8 cellular contexts compared by ENCODE assay signal in genomic region chr6:139370707-139371345, GRCh38. TPM values are rescaled to one million over a fixed set of nuclear protein-coding genes. Genes with fewer than 3 reads are reported as not detected.
DNase-seq lines count a peak whose midpoint lies in the region; ATAC-seq, FAIRE-seq and TF ChIP-seq lines count a peak whose summit lies in the region.

No MANE protein-coding gene starts in this region.

- H3K4me1 ChIP-seq in CD4-positive, alpha-beta memory T cell (ENCODE audit: insufficient read depth, low read length), result peaks cover 41% of the 10 kb centered on the region
- H3K4me1 ChIP-seq in NT2/D1 (ENCODE audit: insufficient read depth, insufficient read length) (no peaks in the 10 kb centered on the region), endothelial cell of umbilical vein (ENCODE audit: control insufficient read depth, extremely low read depth, insufficient read depth, low read length) (peaks cover 43% of the 10 kb centered on the region), ovary (ENCODE audit: insufficient read depth) (peaks cover 4% of the 10 kb centered on the region)

- no peaks in the 10 kb centered on the region for H3K27me3 Mint-ChIP-seq in CD4-positive, alpha-beta memory T cell

- no peak for ATAC-seq in HG02840 (IDR thresholded peaks at IDR 0.05; ENCODE audit: low FRiP score, unreplicated experiment)

- no TSS peak for BruUV-seq in endothelial cell of umbilical vein (replicated peaks; lab: Mats Ljungman, UMichigan)

- no peaks in the 10 kb centered on the region for H3K9me3 ChIP-seq in CD4-positive, alpha-beta memory T cell (ENCODE audit: control insufficient read depth in 1 of 2, low read length in 2 of 2)
- H3K9me3 ChIP-seq in NT2/D1 (ENCODE audit: insufficient read depth, low read length) (no peaks in the 10 kb centered on the region), endothelial cell of umbilical vein (replicated peaks; ENCODE audit: control insufficient read depth, insufficient read depth, low read length) (no peaks in the 10 kb centered on the region), ovary (peaks cover 0 to 5% of the 10 kb centered on the region in 2 donors)

- H3K9me1 ChIP-seq in endothelial cell of umbilical vein (replicated peaks; ENCODE audit: control insufficient read depth, extremely low read depth, insufficient read depth, low read length), result no peaks in the 10 kb centered on the region

- peaks cover 31 to 71% (median 37%) of the 10 kb centered on the region in 4 donors for H3K4me1 Mint-ChIP-seq in CD4-positive, alpha-beta memory T cell

- no peaks in the 10 kb centered on the region for H3K27me3 ChIP-seq in CD4-positive, alpha-beta memory T cell (ENCODE audit: insufficient read depth, low read length)
- H3K27me3 ChIP-seq in NT2/D1 (ENCODE audit: insufficient read depth, insufficient read length), result no peaks in the 10 kb centered on the region
- no peaks in the 10 kb centered on the region for H3K27me3 ChIP-seq in endothelial cell of umbilical vein (ENCODE audit: control insufficient read depth in 2 of 2, insufficient read depth in 2 of 2, low read length in 2 of 2)
- H3K27me3 ChIP-seq in ovary, result no peaks in the 10 kb centered on the region

- DNase-seq in CD4-positive, alpha-beta memory T cell, result no peak
- DNase-seq in NT2/D1 (ENCODE audit: low read depth, low spot score), result no peak
- no peak for DNase-seq in endothelial cell of umbilical vein (ENCODE audit: low read depth, low spot score)
- DNase-seq in ovary, result no peak
- DNase-seq in NCI-H1417 treated with DMSO at 0.1 percent for 48 hours (lab: John Stamatoyannopoulos, UW), result no peak
- no peak for DNase-seq in germinal center (ENCODE audit: low spot score)
- DNase-seq in NCI-H345 treated with DMSO at 0.1 percent for 48 hours (lab: John Stamatoyannopoulos, UW; ENCODE audit: unreplicated experiment), result no peak

- FAIRE-seq in endothelial cell of umbilical vein (lab: Jason Lieb, UNC), result no peak

- H4K20me1 ChIP-seq in endothelial cell of umbilical vein (replicated peaks; ENCODE audit: control insufficient read depth, extremely low read depth, insufficient read depth, low read length), result no peaks in the 10 kb centered on the region

- no peak for TF ChIP-seq EP300 in ovary (IDR thresholded peaks at IDR 0.05)

- H2AFZ ChIP-seq in endothelial cell of umbilical vein (ENCODE audit: low read depth, low read length), result no peak overlapping the region

- intact Hi-C loops in CD4-positive, alpha-beta memory T cell (cut with micrococcal nuclease), result loop anchor here (10.0 kb wide), 2 partner anchors 394 to 734 kb away; no protein-coding TSS in a partner anchor
- intact Hi-C loops in endothelial cell of umbilical vein (cut with micrococcal nuclease) (loop anchor here (1.0 to 10.0 kb wide), 7 partner anchors 556 to 1954 kb away; no protein-coding TSS in a partner anchor), ovary (cut with DNase I) (loop anchor here (5.0 to 10.0 kb wide), 13 partner anchors 74 to 1094 kb away; no protein-coding TSS in a partner anchor)

- peak overlapping the region; percentile 64 to 100 (median 96) for H3K4me3 Mint-ChIP-seq in CD4-positive, alpha-beta memory T cell

- dilution Hi-C loops in endothelial cell of umbilical vein (cut with MboI; ENCODE audit: extremely low pct_ligation_motif_present, low sequenced_read_pairs), result no loop called here

- POLR2A ChIA-PET in CD4-positive, alpha-beta memory T cell (lab: Charles Lee; ENCODE audit: partially characterized antibody), result interaction anchor here (0.6 to 6.3 kb wide), 13 partner anchors 79 to 673 kb away, joined by 3 to 153 read pairs (median 9); partner anchors contain the start of gene TXLNB
- POLR2A ChIA-PET in endothelial cell of umbilical vein (lab: Charles Lee), result interaction anchor here (0.7 to 2.1 kb wide), 4 partner anchors 217 to 393 kb away, joined by 3 to 13 read pairs (median 4); no protein-coding TSS in a partner anchor

- TF ChIP-seq POLR2A in endothelial cell of umbilical vein (IDR thresholded peaks at IDR 0.05; ENCODE audit: low read depth, low read length), result no peak
- TF ChIP-seq POLR2A in ovary (IDR thresholded peaks at IDR 0.05), result no peak

- peak overlapping the region; percentile 40 for H3K27ac ChIP-seq in CD4-positive, alpha-beta memory T cell (ENCODE audit: low read depth, low read length)
- H3K27ac ChIP-seq in endothelial cell of umbilical vein (ENCODE audit: insufficient read depth, low read depth, low read length), result peak overlapping the region; percentile 6
- H3K27ac ChIP-seq in ovary, result peak overlapping the region in 1 of 2 donors; percentile 95

- H3K4me2 ChIP-seq in endothelial cell of umbilical vein (ENCODE audit: insufficient read depth, low read length), result peak overlapping the region; percentile 92

- H3K9me3 Mint-ChIP-seq in CD4-positive, alpha-beta memory T cell, result peaks cover 0 to 9% (median 0%) of the 10 kb centered on the region in 8 donors

- peak overlapping the region; percentile 84 to 99 (median 88) for H3K27ac Mint-ChIP-seq in CD4-positive, alpha-beta memory T cell

- H3K9ac ChIP-seq in NT2/D1 (ENCODE audit: insufficient read length, low read depth) (peak overlapping the region; percentile 56), endothelial cell of umbilical vein (replicated peaks; ENCODE audit: extremely low read depth, insufficient read depth, low read length) (peak overlapping the region; percentile 95)

- CTCF ChIA-PET in CD4-positive, alpha-beta memory T cell (lab: Charles Lee; ENCODE audit: partially characterized antibody), result interaction anchor here (0.8 to 3.7 kb wide), 18 partner anchors 10 to 555 kb away, joined by 3 to 33 read pairs (median 7); partner anchors contain the start of gene TXLNB
- CTCF ChIA-PET in endothelial cell of umbilical vein (lab: Charles Lee), result interaction anchor here (1.3 to 2.4 kb wide), 8 partner anchors 152 to 1155 kb away, joined by 3 to 26 read pairs (median 8); no protein-coding TSS in a partner anchor

- H3K36me3 ChIP-seq in CD4-positive, alpha-beta memory T cell (ENCODE audit: insufficient read depth, low read length), result no peaks in the 10 kb centered on the region
- H3K36me3 ChIP-seq in NT2/D1 (ENCODE audit: insufficient read depth, insufficient read length, low read length) (peaks cover 25% of the 10 kb centered on the region), endothelial cell of umbilical vein (ENCODE audit: control insufficient read depth in 2 of 2, extremely low read depth in 1 of 2, insufficient read depth in 2 of 2, low read length in 2 of 2) (no peaks in the 10 kb centered on the region), ovary (no peaks in the 10 kb centered on the region)

- H3K4me3 ChIP-seq in CD4-positive, alpha-beta memory T cell (ENCODE audit: low read length in 2 of 2), result no peak overlapping the region
- H3K4me3 ChIP-seq in NT2/D1 (ENCODE audit: insufficient read length, low read depth) (peak overlapping the region; percentile 94), endothelial cell of umbilical vein (replicated peaks in 1 of 3; ENCODE audit: insufficient read depth in 1 of 3, low read depth in 1 of 3, low read length in 3 of 3) (peak overlapping the region in 1 of 3 experiments; percentile 97), ovary (peak overlapping the region; percentile 96)

- peaks cover 32 to 39% of the 10 kb centered on the region in 2 donors for H3K36me3 Mint-ChIP-seq in CD4-positive, alpha-beta memory T cell

- 44 to 51% (median 47%) methylated on average over 3 of the region's 3 CpGs for WGBS in ovary, 3 donors

- TF ChIP-seq CTCF in endothelial cell of umbilical vein (IDR thresholded peaks at IDR 0.05; ENCODE audit: extremely low read depth in 1 of 2, insufficient read depth in 1 of 2, low read depth in 1 of 2, low read length in 2 of 2) (no peak), ovary (IDR thresholded peaks at IDR 0.05) (no peak)

- peaks cover 33% of the 10 kb centered on the region for H3K79me2 ChIP-seq in endothelial cell of umbilical vein (ENCODE audit: control insufficient read depth, insufficient read depth, low read length)

TF ChIP-seq in endothelial cell of umbilical vein, 7 proteins besides CTCF, POLR2A, EP300 and RAD21:
- TF ChIP-seq EZH2 (IDR thresholded peaks at IDR 0.05; ENCODE audit: borderline replicate concordance, low read depth, low read length, severe bottlenecking), result no peak
- no peak for TF ChIP-seq JUN (IDR thresholded peaks at IDR 0.05; ENCODE audit: borderline replicate concordance, insufficient read depth, insufficient read length, low read depth)
- TF ChIP-seq MAX (IDR thresholded peaks at IDR 0.05; ENCODE audit: insufficient read depth, insufficient read length), result no peak
- no peak for TF ChIP-seq GATA2 (IDR thresholded peaks at IDR 0.05; ENCODE audit: insufficient read depth, insufficient read length, low read depth, low read length)
- no peak for TF ChIP-seq MYC (IDR thresholded peaks at IDR 0.05; ENCODE audit: low read depth, low read length)
- no peak for TF ChIP-seq POLR2AphosphoS5 (IDR thresholded peaks at IDR 0.05; ENCODE audit: insufficient read depth, low read depth, low read length)
- no peak for TF ChIP-seq FOS (IDR thresholded peaks at IDR 0.05; ENCODE audit: borderline replicate concordance, insufficient read depth, low read length)
TF ChIP-seq in endothelial cell of umbilical vein: peak in this region for 0.

RNA-seq across cellular contexts. Expression of gene CITED2, which starts 3.6 kb away (rescaled TPM):
- total RNA-seq in CD4-positive, alpha-beta memory T cell, result 100 to 1,000 TPM; 114 to 118 TPM
- polyA plus RNA-seq in CD4-positive, alpha-beta memory T cell, result 10 to 100 TPM; 37.1 to 50.8 TPM
- 81.1 and 82.3 TPM in 2 replicates for total RNA-seq in endothelial cell of umbilical vein
- polyA plus RNA-seq in endothelial cell of umbilical vein, result 85.7 and 155 TPM in 2 replicates
- polyA plus RNA-seq in endothelial cell of umbilical vein (2011; cell fraction: cytosol; rRNA removed), result 43.6 and 59.9 TPM in 2 replicates
- polyA plus RNA-seq in endothelial cell of umbilical vein (2011; cell fraction: nucleus; rRNA removed), result 49.1 and 61.5 TPM in 2 replicates
- polyA plus RNA-seq in endothelial cell of umbilical vein (2012), result 104 and 193 TPM in 2 replicates
- polyA minus RNA-seq in endothelial cell of umbilical vein, result 25.1 and 36.8 TPM in 2 replicates
- polyA minus RNA-seq in endothelial cell of umbilical vein (2011; cell fraction: cytosol; rRNA and poly(A)+ RNA removed), result 30.2 TPM
- 25.8 and 50.1 TPM in 2 replicates for polyA minus RNA-seq in endothelial cell of umbilical vein (2011; cell fraction: nucleus; rRNA and poly(A)+ RNA removed)
- total RNA-seq in ovary, result 100 to 1,000 TPM; 164 to 350 (median 215) TPM
- 100 to 1,000 TPM; 304 to 329 TPM for polyA plus RNA-seq in ovary

Comparison
In these comparisons a context has a peak if more than half of its experiments do, and no peak if none do; other contexts are left out.
1. H3K4me3 ChIP-seq: peak in NT2/D1 (single experiment) and ovary (single experiment); none in CD4-positive, alpha-beta memory T cell (0 of 2).